Comparison of ENCODE assay signal across 11 cellular contexts in genomic region chr1:161487483-161487827, GRCh38. TPM values are rescaled to one million over a fixed set of nuclear protein-coding genes. Genes with fewer than 3 reads are reported as not detected.
A peak's percentile ranks its signal among the peaks of the same experiment; 100 is the strongest.
DNase-seq lines count a peak whose midpoint lies in the region; ATAC-seq and TF ChIP-seq lines count a peak whose summit lies in the region.
"Had no signal": no experiment of that assay in that cellular context is flagged by ENCODE, and none has a peak within 500 bp of the region (broad histone marks: within the 10 kb centered on the region; RNA-seq: fewer than 3 reads in every experiment).

No MANE protein-coding gene starts in this region.

- ATAC-seq in esophagus mucosa: peak; percentile 92

- POLR2A ChIA-PET in PC-9 (lab: Charles Lee; ENCODE audit: unreplicated experiment): no interaction called here

- H3K4me3 ChIP-seq in PC-9: no peak overlapping the region
- peak overlapping the region; percentile 69 for H3K4me3 ChIP-seq in osteoblast (ENCODE audit: insufficient read depth, low read length)
- H3K4me3 ChIP-seq: cardiac muscle cell had no signal

- H3K27ac Mint-ChIP-seq in progenitor cell of endocrine pancreas: no peak overlapping the region
- H3K27ac Mint-ChIP-seq: activated CD8-positive, alpha-beta memory T cell treated with anti-CD3 and anti-CD28 coated beads, Interleukin-2, amount 10 ng/mL, durations not matched to agents 7 days and 5 days had no signal

- H3K4me2 ChIP-seq in PC-9 (peak overlapping the region; percentile 9; the same call in 1 of the 2 replicates), osteoblast (ENCODE audit: insufficient read depth, low read length) (peak overlapping the region; percentile 91)

- TF ChIP-seq CTCF in PC-9 (conservative IDR thresholded peaks at IDR 0.05): no peak
- TF ChIP-seq CTCF in osteoblast (IDR thresholded peaks at IDR 0.05; ENCODE audit: extremely low read depth, low read depth, low read length): no peak
- TF ChIP-seq CTCF in progenitor cell of endocrine pancreas (IDR thresholded peaks at IDR 0.05; ENCODE audit: unreplicated experiment): no peak

- no peaks in the 10 kb centered on the region for H3F3A ChIP-seq in PC-9 (ENCODE audit: insufficient read depth, low read depth)

- H3K27me3 Mint-ChIP-seq in progenitor cell of endocrine pancreas: peaks cover 58% of the 10 kb centered on the region

- H3K4me1 ChIP-seq in PC-9 (replicated peaks; ENCODE audit: insufficient read depth) (no peaks in the 10 kb centered on the region), osteoblast (ENCODE audit: insufficient read depth, low read length) (peaks cover 5% of the 10 kb centered on the region)

- H3K27me3 ChIP-seq in PC-9 (ENCODE audit: insufficient read depth, low read depth) (peaks cover 23% of the 10 kb centered on the region; the same call in 1 of the 2 replicates), osteoblast (ENCODE audit: insufficient read depth, low read length) (peaks cover 47% of the 10 kb centered on the region)

- intact Hi-C loops in PC-9 (cut with micrococcal nuclease; ENCODE audit: unreplicated experiment): loop anchor here (1.0 kb wide), 1 partner anchor 251 kb away; no protein-coding TSS in a partner anchor

- no peak overlapping the region for H2AFZ ChIP-seq in PC-9
- peak overlapping the region; percentile 84 for H2AFZ ChIP-seq in osteoblast (ENCODE audit: low read length)

- H3K4me3 Mint-ChIP-seq in progenitor cell of endocrine pancreas (ENCODE audit: low read depth): no peak overlapping the region
- H3K4me3 Mint-ChIP-seq: activated CD8-positive, alpha-beta memory T cell treated with anti-CD3 and anti-CD28 coated beads, Interleukin-2, amount 10 ng/mL, durations not matched to agents 7 days and 5 days; natural killer cell treated with Interleukin-12 subunit alpha and Interleukin-12 subunit beta and Interleukin-15 and Interleukin-18, amount 100 ng/mL, for 72 hours had no signal

- no peaks in the 10 kb centered on the region for H3K36me3 ChIP-seq in PC-9 (ENCODE audit: low read depth)
- no peaks in the 10 kb centered on the region for H3K36me3 ChIP-seq in osteoblast (ENCODE audit: insufficient read depth, low read length)
- H3K36me3 ChIP-seq: cardiac muscle cell had no signal

- H3K36me3 Mint-ChIP-seq in progenitor cell of endocrine pancreas (ENCODE audit: insufficient read depth): no peaks in the 10 kb centered on the region
- H3K36me3 Mint-ChIP-seq: activated CD8-positive, alpha-beta memory T cell treated with anti-CD3 and anti-CD28 coated beads, Interleukin-2, amount 10 ng/mL, durations not matched to agents 7 days and 5 days; natural killer cell treated with Interleukin-12 subunit alpha and Interleukin-12 subunit beta and Interleukin-15 and Interleukin-18, amount 100 ng/mL, for 72 hours had no signal

- DNase-seq in EH (ENCODE audit: low read depth) (peak; percentile 67), PC-9 (peak; percentile 39 to 46), osteoblast (ENCODE audit: insufficient read length, low spot score, missing footprints) (peak; percentile 68), NCI-H1930 (lab: John Stamatoyannopoulos, UW) (no peak), NCI-H1694 treated with DMSO at 0.1 percent for 48 hours (lab: John Stamatoyannopoulos, UW) (no peak), progenitor cell of endocrine pancreas (ENCODE audit: low spot score, unreplicated experiment) (no peak), HuH-7.5 (ENCODE audit: low spot score) (no peak)

- H3K79me2 ChIP-seq in PC-9 (ENCODE audit: low read depth) (no peaks in the 10 kb centered on the region), osteoblast (ENCODE audit: insufficient read depth, low read length) (no peaks in the 10 kb centered on the region)

- CTCF ChIA-PET in PC-9 (lab: Charles Lee): interaction anchor here (0.8 kb wide), 1 partner anchor 251 kb away, joined by 6 read pairs; no protein-coding TSS in a partner anchor

- H3K9me3 ChIP-seq in PC-9 (ENCODE audit: insufficient read depth, low read depth) (no peaks in the 10 kb centered on the region), osteoblast (ENCODE audit: low read depth, low read length) (no peaks in the 10 kb centered on the region)

- no peak overlapping the region for H3K27ac ChIP-seq in PC-9
- no peak overlapping the region for H3K27ac ChIP-seq in osteoblast (ENCODE audit: low read depth, low read length)
- H3K27ac ChIP-seq: cardiac muscle cell had no signal

- no TSS peak for BruUV-seq in PC-9 (replicated peaks; lab: Mats Ljungman, UMichigan)

- peaks cover 1% of the 10 kb centered on the region for H3K4me1 Mint-ChIP-seq in progenitor cell of endocrine pancreas (ENCODE audit: low read depth)

- no peaks in the 10 kb centered on the region for H4K20me1 ChIP-seq in PC-9 (ENCODE audit: insufficient read depth)
- no peaks in the 10 kb centered on the region for H4K20me1 ChIP-seq in osteoblast (ENCODE audit: insufficient read depth, low read length)

- H3K9me2 ChIP-seq in PC-9 (ENCODE audit: insufficient read depth): no peaks in the 10 kb centered on the region

- no peaks in the 10 kb centered on the region for H3K9me3 Mint-ChIP-seq in progenitor cell of endocrine pancreas (ENCODE audit: low read depth)
- H3K9me3 Mint-ChIP-seq: natural killer cell treated with Interleukin-12 subunit alpha and Interleukin-12 subunit beta and Interleukin-15 and Interleukin-18, amount 100 ng/mL, for 72 hours had no signal

RNA-seq across cellular contexts. Expression of gene FCGR2A, which starts 17.8 kb away (rescaled TPM):
- total RNA-seq in PC-9 (2021) (0.57 TPM in 1 of 2 replicates, not detected in the other), esophagus mucosa (3.1 TPM), osteoblast (0.59 and 1.4 TPM in 2 replicates), progenitor cell of endocrine pancreas (0.40 TPM in 1 of 2 replicates, not detected in the other)
- total RNA-seq: cardiac muscle cell had no signal

RNA-seq across cellular contexts. Expression of gene HSPA6, which starts 36.9 kb away (rescaled TPM):
- total RNA-seq in PC-9 (2021) (0.28 and 0.30 TPM in 2 replicates), esophagus mucosa (1.4 TPM), osteoblast (0.36 and 0.88 TPM in 2 replicates), progenitor cell of endocrine pancreas (0.16 TPM in 1 of 2 replicates, not detected in the other)
- total RNA-seq: cardiac muscle cell had no signal

Comparison
In these comparisons a context has a peak if more than half of its experiments do, and no peak if none do; other contexts are left out.
1. DNase-seq: peak in EH (single experiment), PC-9 (2 of 2) and osteoblast (single experiment); none in NCI-H1930 (0 of 2), NCI-H1694 treated with DMSO at 0.1 percent for 48 hours (single experiment), progenitor cell of endocrine pancreas (single experiment) and HuH-7.5 (single experiment).